1 cellular context compared by ENCODE assay signal in the genomic region with DNA sequence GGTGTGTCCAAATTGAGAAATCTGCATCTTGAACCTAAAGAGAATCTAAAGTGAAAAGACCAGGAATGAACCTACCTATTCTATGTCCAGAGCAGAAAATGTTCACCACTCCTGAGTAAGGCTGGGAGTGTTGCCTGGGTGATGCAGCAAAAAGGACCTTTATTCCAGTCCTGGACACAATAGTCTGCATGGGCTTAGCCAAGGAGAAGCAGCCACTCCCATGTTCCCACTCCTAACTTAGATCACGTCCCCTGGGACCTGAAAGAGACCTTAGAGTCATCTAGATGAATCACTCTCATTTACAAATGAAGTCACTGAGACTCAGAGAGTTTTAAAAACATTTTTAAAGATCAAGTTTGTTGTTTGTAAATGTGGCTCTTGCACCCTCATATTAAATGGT.
TF ChIP-seq lines count a peak whose summit lies in the region.

No MANE protein-coding gene starts in this region.

TF ChIP-seq in HepG2, 621 proteins besides CTCF, POLR2A, EP300 and RAD21 (continued from another document):
- TF ChIP-seq, protein P1, sequence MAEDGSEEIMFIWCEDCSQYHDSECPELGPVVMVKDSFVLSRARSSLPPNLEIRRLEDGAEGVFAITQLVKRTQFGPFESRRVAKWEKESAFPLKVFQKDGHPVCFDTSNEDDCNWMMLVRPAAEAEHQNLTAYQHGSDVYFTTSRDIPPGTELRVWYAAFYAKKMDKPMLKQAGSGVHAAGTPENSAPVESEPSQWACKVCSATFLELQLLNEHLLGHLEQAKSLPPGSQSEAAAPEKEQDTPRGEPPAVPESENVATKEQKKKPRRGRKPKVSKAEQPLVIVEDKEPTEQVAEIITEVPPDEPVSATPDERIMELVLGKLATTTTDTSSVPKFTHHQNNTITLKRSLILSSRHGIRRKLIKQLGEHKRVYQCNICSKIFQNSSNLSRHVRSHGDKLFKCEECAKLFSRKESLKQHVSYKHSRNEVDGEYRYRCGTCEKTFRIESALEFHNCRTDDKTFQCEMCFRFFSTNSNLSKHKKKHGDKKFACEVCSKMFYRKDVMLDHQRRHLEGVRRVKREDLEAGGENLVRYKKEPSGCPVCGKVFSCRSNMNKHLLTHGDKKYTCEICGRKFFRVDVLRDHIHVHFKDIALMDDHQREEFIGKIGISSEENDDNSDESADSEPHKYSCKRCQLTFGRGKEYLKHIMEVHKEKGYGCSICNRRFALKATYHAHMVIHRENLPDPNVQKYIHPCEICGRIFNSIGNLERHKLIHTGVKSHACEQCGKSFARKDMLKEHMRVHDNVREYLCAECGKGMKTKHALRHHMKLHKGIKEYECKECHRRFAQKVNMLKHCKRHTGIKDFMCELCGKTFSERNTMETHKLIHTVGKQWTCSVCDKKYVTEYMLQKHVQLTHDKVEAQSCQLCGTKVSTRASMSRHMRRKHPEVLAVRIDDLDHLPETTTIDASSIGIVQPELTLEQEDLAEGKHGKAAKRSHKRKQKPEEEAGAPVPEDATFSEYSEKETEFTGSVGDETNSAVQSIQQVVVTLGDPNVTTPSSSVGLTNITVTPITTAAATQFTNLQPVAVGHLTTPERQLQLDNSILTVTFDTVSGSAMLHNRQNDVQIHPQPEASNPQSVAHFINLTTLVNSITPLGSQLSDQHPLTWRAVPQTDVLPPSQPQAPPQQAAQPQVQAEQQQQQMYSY (CRISPR knock-in tag; IDR thresholded peaks at IDR 0.05) = no peak
- TF ChIP-seq NFE2 (CRISPR knock-in tag; IDR thresholded peaks at IDR 0.05) (no peak), KAT2B (IDR thresholded peaks at IDR 0.05; ENCODE audit: borderline replicate concordance, low read depth, low read length) (no peak), HNF1B (CRISPR knock-in tag; IDR thresholded peaks at IDR 0.05) (no peak)
TF ChIP-seq in HepG2: peak in this region for 0.
